Comparison of ENCODE assay signal across 21 cellular contexts in the genomic region with DNA sequence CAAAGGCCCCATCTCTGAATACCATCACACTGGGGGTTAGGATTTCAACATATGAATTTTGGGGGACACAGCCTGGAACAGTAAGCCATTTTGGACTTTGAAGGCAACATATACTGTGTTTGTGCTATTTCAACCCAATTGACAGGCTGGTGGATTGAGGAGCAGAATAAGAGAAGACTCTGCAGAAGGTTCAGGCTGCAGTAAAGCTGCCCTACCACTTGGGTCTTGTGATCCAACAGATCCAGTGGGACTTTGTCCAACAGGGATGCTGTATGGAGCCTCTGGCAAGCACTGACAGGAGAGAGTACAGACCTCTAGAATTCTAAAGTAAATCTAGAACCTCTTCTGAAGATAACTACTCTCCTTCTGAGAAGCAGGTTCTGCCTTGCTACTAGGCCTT. TPM values are rescaled to one million over a fixed set of nuclear protein-coding genes. Genes with fewer than 3 reads are reported as not detected.
DNase-seq lines count a peak whose midpoint lies in the region; ATAC-seq and TF ChIP-seq lines count a peak whose summit lies in the region.
"Had no signal": no experiment of that assay in that cellular context is flagged by ENCODE, and none has a peak within 500 bp of the region (broad histone marks: within the 10 kb centered on the region; RNA-seq: fewer than 3 reads in every experiment).

No MANE protein-coding gene starts in this region.

- H3K27ac Mint-ChIP-seq in central memory CD8-positive, alpha-beta T cell (ENCODE audit: low read depth), result no peak overlapping the region
- no peak overlapping the region for H3K27ac Mint-ChIP-seq in osteocyte (ENCODE audit: unreplicated experiment)
- no peak overlapping the region for H3K27ac Mint-ChIP-seq in activated T-helper 2 cell treated with anti-CD3 and anti-CD28 coated beads, Interferon-gamma antibody, Interleukin-2, Interleukin-4, amounts not matched to agents 10 μg/mL and 5 μg/mL and 100 μg/mL, durations not matched to agents 14 hours and 24 hours and 36 hours
- H3K27ac Mint-ChIP-seq: HFFc6 had no signal

- H3K4me3 Mint-ChIP-seq in central memory CD8-positive, alpha-beta T cell, result peak overlapping the region; percentile 9
- no peak overlapping the region for H3K4me3 Mint-ChIP-seq in osteocyte (ENCODE audit: unreplicated experiment)
- no peak overlapping the region for H3K4me3 Mint-ChIP-seq in activated T-helper 2 cell treated with anti-CD3 and anti-CD28 coated beads, Interferon-gamma antibody, Interleukin-2, Interleukin-4, amounts not matched to agents 10 μg/mL and 5 μg/mL and 100 μg/mL, durations not matched to agents 14 hours and 24 hours and 36 hours (ENCODE audit: low read depth)
- H3K4me3 Mint-ChIP-seq: HFFc6 had no signal

- H3K9me3 Mint-ChIP-seq in central memory CD8-positive, alpha-beta T cell, result no peaks in the 10 kb centered on the region
- no peaks in the 10 kb centered on the region for H3K9me3 Mint-ChIP-seq in osteocyte (ENCODE audit: unreplicated experiment)
- no peaks in the 10 kb centered on the region for H3K9me3 Mint-ChIP-seq in activated T-helper 2 cell treated with anti-CD3 and anti-CD28 coated beads, Interferon-gamma antibody, Interleukin-2, Interleukin-4, amounts not matched to agents 10 μg/mL and 5 μg/mL and 100 μg/mL, durations not matched to agents 14 hours and 24 hours and 36 hours
- H3K9me3 Mint-ChIP-seq: HFFc6 had no signal

- H3K4me1 Mint-ChIP-seq in central memory CD8-positive, alpha-beta T cell, result no peaks in the 10 kb centered on the region
- peaks cover 16% of the 10 kb centered on the region for H3K4me1 Mint-ChIP-seq in osteocyte (ENCODE audit: unreplicated experiment)
- H3K4me1 Mint-ChIP-seq in activated T-helper 2 cell treated with anti-CD3 and anti-CD28 coated beads, Interferon-gamma antibody, Interleukin-2, Interleukin-4, amounts not matched to agents 10 μg/mL and 5 μg/mL and 100 μg/mL, durations not matched to agents 14 hours and 24 hours and 36 hours (ENCODE audit: low read depth), result peaks cover 16% of the 10 kb centered on the region

- intact Hi-C loops in activated T-helper 2 cell treated with anti-CD3 and anti-CD28 coated beads, Interferon-gamma antibody, Interleukin-2, Interleukin-4, amounts not matched to agents 10 μg/mL and 5 μg/mL and 100 μg/mL, durations not matched to agents 14 hours and 24 hours and 36 hours (cut with micrococcal nuclease), result no loop called here

- no peaks in the 10 kb centered on the region for H3K27me3 ChIP-seq in H7 (ENCODE audit: control insufficient read depth, insufficient read depth, low read length)
- H3K27me3 ChIP-seq: BLaER1 treated with 17β-estradiol and CSF1 and Interleukin-3, amounts not matched to agents 10 nM and 100 nM; SJSA1 had no signal

- H3K27me3 Mint-ChIP-seq in central memory CD8-positive, alpha-beta T cell, result peaks cover 17% of the 10 kb centered on the region
- H3K27me3 Mint-ChIP-seq in osteocyte (ENCODE audit: unreplicated experiment), result peaks cover 10% of the 10 kb centered on the region
- H3K27me3 Mint-ChIP-seq in activated T-helper 2 cell treated with anti-CD3 and anti-CD28 coated beads, Interferon-gamma antibody, Interleukin-2, Interleukin-4, amounts not matched to agents 10 μg/mL and 5 μg/mL and 100 μg/mL, durations not matched to agents 14 hours and 24 hours and 36 hours (ENCODE audit: low read depth), result peaks cover 32% of the 10 kb centered on the region

- TF ChIP-seq CTCF in osteocyte (IDR thresholded peaks at IDR 0.05) (no peak), foreskin fibroblast (IDR thresholded peaks at IDR 0.05; ENCODE audit: low read depth, low read length) (no peak)

- no peaks in the 10 kb centered on the region for H3K36me3 ChIP-seq in H7 (replicated peaks; ENCODE audit: control insufficient read depth, insufficient read depth, low read length)
- H3K36me3 ChIP-seq: BLaER1 treated with 17β-estradiol and CSF1 and Interleukin-3, amounts not matched to agents 10 nM and 100 nM; SJSA1 had no signal

- no peak overlapping the region for H3K4me3 ChIP-seq in H7 (ENCODE audit: insufficient read depth, low read depth, low read length)
- H3K4me3 ChIP-seq in foreskin fibroblast (ENCODE audit: low read depth in 1 of 2, low read length in 2 of 2), result no peak overlapping the region
- H3K4me3 ChIP-seq: BLaER1 treated with 17β-estradiol and CSF1 and Interleukin-3, amounts not matched to agents 10 nM and 100 nM; SJSA1 had no signal

- peaks cover 2% of the 10 kb centered on the region for H3K36me3 Mint-ChIP-seq in central memory CD8-positive, alpha-beta T cell (ENCODE audit: insufficient read depth)
- no peaks in the 10 kb centered on the region for H3K36me3 Mint-ChIP-seq in osteocyte (ENCODE audit: unreplicated experiment)
- no peaks in the 10 kb centered on the region for H3K36me3 Mint-ChIP-seq in activated T-helper 2 cell treated with anti-CD3 and anti-CD28 coated beads, Interferon-gamma antibody, Interleukin-2, Interleukin-4, amounts not matched to agents 10 μg/mL and 5 μg/mL and 100 μg/mL, durations not matched to agents 14 hours and 24 hours and 36 hours (ENCODE audit: low read depth)

- ATAC-seq in central memory CD8-positive, alpha-beta T cell (replicated peaks; ENCODE audit: extremely low read depth, poor library complexity, severe bottlenecking), result no peak
- ATAC-seq in HG03039 (IDR thresholded peaks at IDR 0.05; ENCODE audit: unreplicated experiment), result no peak

- DNase-seq in DMS53 (lab: John Stamatoyannopoulos, UW) (peak; percentile 43), DMS53 treated with DMSO at 0.1 percent for 48 hours (lab: John Stamatoyannopoulos, UW; ENCODE audit: unreplicated experiment) (no peak), H7 (peak; percentile 12), osteocyte (ENCODE audit: extremely low spot score, unreplicated experiment) (peak; percentile 4), foreskin fibroblast (no peak)
- DNase-seq in central memory CD8-positive, alpha-beta T cell (ENCODE audit: low spot score in 2 of 2), result no peak
- DNase-seq in activated T-helper 2 cell treated with anti-CD3 and anti-CD28 coated beads, Interferon-gamma antibody, Interleukin-2, Interleukin-4, amounts not matched to agents 10 μg/mL and 5 μg/mL and 100 μg/mL, durations not matched to agents 14 hours and 24 hours and 36 hours (ENCODE audit: low spot score), result no peak
- DNase-seq: 8988T; HFFc6; MM.1S; NCI-H1105; NCI-H1694; NCI-H345; NCI-H526 treated with DMSO at 0.1 percent for 48 hours; NK-92 treated with Interleukin-12 subunit alpha and Interleukin-12 subunit beta, amount 100 ng/mL, for 24 hours; OCI-M1; RPMI8226 had no signal

RNA-seq across cellular contexts. Expression of a gene that starts 1.1 kb away (rescaled TPM):
- not detected in 2 replicates for total RNA-seq in H7 (2014; rRNA removed; shearing (Covaris generic))
- total RNA-seq in osteocyte, result not detected in 2 replicates
- total RNA-seq in activated T-helper 2 cell treated with anti-CD3 and anti-CD28 coated beads, Interferon-gamma antibody, Interleukin-2, Interleukin-4, amounts not matched to agents 10 μg/mL and 5 μg/mL and 100 μg/mL, durations not matched to agents 14 hours and 24 hours and 36 hours, result 0.41 TPM in 1 of 2 replicates, not detected in the other
- total RNA-seq: H1, SJSA1 had no signal

Comparison
In these comparisons a context has a peak if more than half of its experiments do, and no peak if none do; other contexts are left out.
1. DNase-seq: peak in DMS53 (single experiment), H7 (single experiment) and osteocyte (single experiment); none in DMS53 treated with DMSO at 0.1 percent for 48 hours (single experiment), central memory CD8-positive, alpha-beta T cell (0 of 2), activated T-helper 2 cell treated with anti-CD3 and anti-CD28 coated beads, Interferon-gamma antibody, Interleukin-2, Interleukin-4, amounts not matched to agents 10 μg/mL and 5 μg/mL and 100 μg/mL, durations not matched to agents 14 hours and 24 hours and 36 hours (single experiment) and foreskin fibroblast (0 of 2).